ENCODE assay signal across 1 cellular context in the genomic region with DNA sequence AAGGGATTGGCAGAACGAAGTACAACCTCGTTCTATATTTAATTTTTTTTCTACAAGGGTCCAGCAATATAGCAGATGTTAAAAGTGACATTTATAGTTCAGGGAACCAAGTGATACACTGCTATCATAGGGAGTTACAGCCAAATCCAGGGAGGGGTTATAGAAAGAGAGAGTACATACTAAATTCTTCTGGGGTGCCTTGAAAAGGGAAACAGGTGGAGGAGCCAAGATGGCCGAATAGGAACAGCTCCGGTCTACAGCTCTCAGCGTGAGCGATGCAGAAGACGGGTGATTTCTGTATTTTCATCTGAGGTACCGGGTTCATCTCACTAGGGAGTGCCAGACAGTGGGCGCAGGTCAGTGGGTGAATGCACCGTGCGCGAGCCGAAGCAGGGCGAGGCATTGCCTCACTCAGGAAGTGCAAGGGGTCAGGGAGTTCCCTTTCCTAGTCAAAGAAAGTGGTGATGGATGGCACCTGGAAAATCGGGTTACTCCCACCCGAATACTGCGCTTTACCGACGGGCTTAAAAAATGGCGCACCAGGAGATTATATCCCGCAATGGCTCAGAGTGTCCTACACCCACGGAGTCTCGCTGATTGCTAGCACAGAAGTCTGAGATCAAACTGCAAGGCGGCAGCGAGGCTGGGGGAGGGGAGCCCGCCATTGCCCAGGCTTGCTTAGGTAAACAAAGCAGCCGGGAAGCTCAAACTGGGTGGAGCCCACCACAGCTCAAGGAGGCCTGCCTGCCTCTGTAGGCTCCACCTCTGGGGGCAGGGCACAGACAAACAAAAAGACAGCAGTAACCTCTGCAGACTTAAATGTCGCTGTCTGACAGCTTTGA.
TF ChIP-seq lines count a peak whose summit lies in the region.
"Not testable (repeated sequence)": the region's sequence is repeated elsewhere in the genome, so short reads cannot be mapped to it uniquely, and the experiment has no call there.

No MANE protein-coding gene starts in this region.

TF ChIP-seq in HepG2, 621 proteins besides CTCF, POLR2A, EP300 and RAD21 (continued from another document):
- TF ChIP-seq, protein P1, sequence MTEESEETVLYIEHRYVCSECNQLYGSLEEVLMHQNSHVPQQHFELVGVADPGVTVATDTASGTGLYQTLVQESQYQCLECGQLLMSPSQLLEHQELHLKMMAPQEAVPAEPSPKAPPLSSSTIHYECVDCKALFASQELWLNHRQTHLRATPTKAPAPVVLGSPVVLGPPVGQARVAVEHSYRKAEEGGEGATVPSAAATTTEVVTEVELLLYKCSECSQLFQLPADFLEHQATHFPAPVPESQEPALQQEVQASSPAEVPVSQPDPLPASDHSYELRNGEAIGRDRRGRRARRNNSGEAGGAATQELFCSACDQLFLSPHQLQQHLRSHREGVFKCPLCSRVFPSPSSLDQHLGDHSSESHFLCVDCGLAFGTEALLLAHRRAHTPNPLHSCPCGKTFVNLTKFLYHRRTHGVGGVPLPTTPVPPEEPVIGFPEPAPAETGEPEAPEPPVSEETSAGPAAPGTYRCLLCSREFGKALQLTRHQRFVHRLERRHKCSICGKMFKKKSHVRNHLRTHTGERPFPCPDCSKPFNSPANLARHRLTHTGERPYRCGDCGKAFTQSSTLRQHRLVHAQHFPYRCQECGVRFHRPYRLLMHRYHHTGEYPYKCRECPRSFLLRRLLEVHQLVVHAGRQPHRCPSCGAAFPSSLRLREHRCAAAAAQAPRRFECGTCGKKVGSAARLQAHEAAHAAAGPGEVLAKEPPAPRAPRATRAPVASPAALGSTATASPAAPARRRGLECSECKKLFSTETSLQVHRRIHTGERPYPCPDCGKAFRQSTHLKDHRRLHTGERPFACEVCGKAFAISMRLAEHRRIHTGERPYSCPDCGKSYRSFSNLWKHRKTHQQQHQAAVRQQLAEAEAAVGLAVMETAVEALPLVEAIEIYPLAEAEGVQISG (CRISPR knock-in tag; IDR thresholded peaks at IDR 0.05): peak; percentile 30; the same call in 1 of the 2 replicates
- peak; percentile 44; the same call in 1 of the 2 replicates for TF ChIP-seq ZNF281 (CRISPR knock-in tag; IDR thresholded peaks at IDR 0.05; ENCODE audit: borderline replicate concordance)
- 0 out of 2 replicates have a peak, but pooled peaks have one; percentile 5 for TF ChIP-seq FOXA1 (IDR thresholded peaks at IDR 0.05)
- not testable (repeated sequence) for TF ChIP-seq FOXA1 (CRISPR knock-in tag; IDR thresholded peaks at IDR 0.05)
- peak; percentile 25; the same call in 1 of the 2 replicates for TF ChIP-seq CEBPG (CRISPR knock-in tag; IDR thresholded peaks at IDR 0.05)
- 0 out of 2 replicates have a peak, but pooled peaks have one; percentile 20 for TF ChIP-seq GABPB1 (CRISPR knock-in tag; IDR thresholded peaks at IDR 0.05)
- TF ChIP-seq SALL1 (CRISPR knock-in tag; IDR thresholded peaks at IDR 0.05): 0 out of 2 replicates have a peak, but pooled peaks have one; percentile 19
- peak; percentile 73; the same call in 1 of the 2 replicates for TF ChIP-seq RARA (CRISPR knock-in tag; IDR thresholded peaks at IDR 0.05)
